26 cellular contexts compared by ENCODE assay signal in the genomic region with DNA sequence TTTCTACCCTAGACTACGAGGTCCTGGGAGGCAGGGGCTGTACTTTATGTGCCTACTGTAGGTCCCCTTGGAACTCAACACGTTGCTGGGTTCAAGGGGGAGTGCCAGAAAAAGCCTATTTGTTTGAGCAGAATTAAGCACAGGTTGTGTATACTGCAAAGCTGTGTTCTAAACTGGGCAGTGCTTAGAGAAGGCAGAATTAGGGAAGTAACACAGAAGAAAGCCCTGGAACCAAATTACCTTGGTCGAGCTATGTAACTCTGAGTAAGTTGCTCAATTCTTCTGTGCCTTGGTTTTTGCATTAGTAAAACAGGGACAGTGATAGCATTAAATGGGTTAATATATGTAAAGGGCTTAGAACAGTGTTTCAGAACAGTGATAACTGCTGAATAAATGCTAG.
"Had no signal": no experiment of that assay in that cellular context is flagged by ENCODE, and none has a peak within 500 bp of the region (broad histone marks: within the 10 kb centered on the region; RNA-seq: fewer than 3 reads in every experiment).

No MANE protein-coding gene starts in this region.

- H3K27ac ChIP-seq: PC-9, RWPE1 had no signal

- ATAC-seq: activated CD4-positive, alpha-beta T cell treated with anti-CD3 and anti-CD28 coated beads for 36 hours; activated CD4-positive, CD25-positive, alpha-beta regulatory T cell treated with anti-CD3 and anti-CD28 coated beads, Interleukin-2, amount 50 U/mL, for 24 hours; activated CD8-positive, alpha-beta T cell treated with anti-CD3 and anti-CD28 coated beads, Interleukin-2, amount 10 ng/mL, durations not matched to agents 7 days and 5 days; activated naive CD8-positive, alpha-beta T cell treated with anti-CD3 and anti-CD28 coated beads, Interleukin-2, amount 50 U/mL, for 24 hours; Right ventricle myocardium inferior; WTC11 had no signal

- DNase-seq: activated CD4-positive, alpha-beta T cell treated with anti-CD3 and anti-CD28 coated beads for 36 hours; activated CD4-positive, alpha-beta T cell treated with anti-CD3 and anti-CD28 coated beads, Interleukin-2, amount 10 ng/mL, durations not matched to agents 7 days and 5 days; activated CD4-positive, alpha-beta T cell treated with anti-CD3 and anti-CD28 coated beads, Interleukin-2, amount 50 U/mL, for 48 hours; activated CD8-positive, alpha-beta T cell treated with anti-CD3 and anti-CD28 coated beads, Interleukin-2, amount 10 ng/mL, durations not matched to agents 7 days and 5 days; activated gamma-delta T cell; activated naive CD4-positive, alpha-beta T cell treated with Interleukin-2 at 50 U/mL for 16 hours; activated naive CD8-positive, alpha-beta T cell treated with anti-CD3 and anti-CD28 coated beads, Interleukin-2, amount 50 U/mL, for 24 hours; activated T-cell treated with anti-CD3 and anti-CD28 coated beads, Interleukin-2, amount 50 U/mL, for 24 hours; anterior cingulate cortex; central memory CD4-positive, alpha-beta T cell; KG1; MM.1S; NCI-H1092; NCI-H1436 treated with DMSO at 0.1 percent for 48 hours; NCI-H1694 treated with DMSO at 0.1 percent for 48 hours; NCI-H2029; NCI-H345; NCI-H524 treated with DMSO at 0.1 percent for 48 hours; PC-9 had no signal

- FAIRE-seq: bronchial epithelial cell, colon, RCC 7860 had no signal
